Comparison of ENCODE assay signal across 2 cellular contexts in genomic region chr10:116787893-116788665, GRCh38.
TF ChIP-seq lines count a peak whose summit lies in the region.

No MANE protein-coding gene starts in this region.

TF ChIP-seq in HEK293, 187 proteins besides CTCF, POLR2A, EP300 and RAD21 (continued from another document and continues in another):
- peak; percentile 27; the same call in 1 of the 2 replicates for TF ChIP-seq ZNF362 (tag by site-specific recombination; IDR thresholded peaks at IDR 0.05)
- peak; percentile 79 for TF ChIP-seq ZNF2 (tag by site-specific recombination; IDR thresholded peaks at IDR 0.05)
- no peak for TF ChIP-seq ZNF777 (tag by site-specific recombination; IDR thresholded peaks at IDR 0.05; ENCODE audit: borderline replicate concordance)
- no peak for TF ChIP-seq ZNF223 (tag by site-specific recombination; IDR thresholded peaks at IDR 0.05)
- peak; percentile 48; the same call in 1 of the 2 replicates for TF ChIP-seq ZSCAN30 (tag by site-specific recombination; IDR thresholded peaks at IDR 0.05)
- TF ChIP-seq ZSCAN4 (tag by site-specific recombination; IDR thresholded peaks at IDR 0.05): peak; percentile 91
- no peak for TF ChIP-seq KLF16 (tag by site-specific recombination; IDR thresholded peaks at IDR 0.05)
- peak; percentile 37; the same call in 1 of the 2 replicates for TF ChIP-seq ZFHX2 (tag by site-specific recombination; conservative IDR thresholded peaks at IDR 0.05)
- TF ChIP-seq ZNF214 (tag by site-specific recombination; IDR thresholded peaks at IDR 0.05; ENCODE audit: borderline replicate concordance): no peak
- TF ChIP-seq PRDM4 (tag by site-specific recombination; IDR thresholded peaks at IDR 0.05): no peak
- TF ChIP-seq ZNF501 (tag by site-specific recombination; IDR thresholded peaks at IDR 0.05): 0 out of 2 replicates have a peak, but pooled peaks have one; percentile 29
- TF ChIP-seq REST (tag by site-specific recombination; IDR thresholded peaks at IDR 0.05): no peak
- 0 out of 2 replicates have a peak, but pooled peaks have one; percentile 29 for TF ChIP-seq SP7 (tag by site-specific recombination; IDR thresholded peaks at IDR 0.05)
- no peak for TF ChIP-seq ZNF624 (tag by site-specific recombination; IDR thresholded peaks at IDR 0.05)
- no peak for TF ChIP-seq ZNF18 (tag by site-specific recombination; IDR thresholded peaks at IDR 0.05)
- 0 out of 2 replicates have a peak, but pooled peaks have one; percentile 43 for TF ChIP-seq ZNF600 (tag by site-specific recombination; IDR thresholded peaks at IDR 0.05)
- TF ChIP-seq ZFP69B (tag by site-specific recombination; IDR thresholded peaks at IDR 0.05): peak; percentile 88
- peak; percentile 80 for TF ChIP-seq ZNF654 (tag by site-specific recombination; IDR thresholded peaks at IDR 0.05; ENCODE audit: low read depth)
- 0 out of 2 replicates have a peak, but pooled peaks have one; percentile 32 for TF ChIP-seq ZBTB17 (tag by site-specific recombination; IDR thresholded peaks at IDR 0.05)

TF ChIP-seq in GM12878, 131 proteins besides CTCF, POLR2A, EP300 and RAD21 (continued from another document):
- TF ChIP-seq REST (IDR thresholded peaks at IDR 0.05; ENCODE audit: low read depth, low read length): no peak
- no peak for TF ChIP-seq ZNF274 (IDR thresholded peaks at IDR 0.05; ENCODE audit: insufficient read depth, insufficient read length)
- no peak for TF ChIP-seq SMAD5 (IDR thresholded peaks at IDR 0.05; ENCODE audit: low read depth)
- peak; percentile 48; the same call in 1 of the 2 replicates for TF ChIP-seq SMC3 (IDR thresholded peaks at IDR 0.05; ENCODE audit: borderline replicate concordance, low read length)
- no peak for TF ChIP-seq ATF2 (IDR thresholded peaks at IDR 0.05; ENCODE audit: low read length)
- no peak for TF ChIP-seq ATF3 (IDR thresholded peaks at IDR 0.05; ENCODE audit: borderline replicate concordance, extremely low read depth, low read depth, low read length)
- no peak for TF ChIP-seq CREM (IDR thresholded peaks at IDR 0.05; ENCODE audit: low read depth)
- TF ChIP-seq CHD2 (IDR thresholded peaks at IDR 0.05; ENCODE audit: borderline replicate concordance, low read depth, low read length): no peak
- no peak for TF ChIP-seq SREBF2 (IDR thresholded peaks at IDR 0.05; ENCODE audit: low read length)
- 0 out of 2 replicates have a peak, but pooled peaks have one; percentile 28 for TF ChIP-seq YY1 (IDR thresholded peaks at IDR 0.05; ENCODE audit: low read depth, low read length)
- TF ChIP-seq ZBTB33 (IDR thresholded peaks at IDR 0.05): no peak
